In genomic region chr3:17039579-17039978, GRCh38 we compare ENCODE assay signal across 9 cellular contexts.
DNase-seq lines count a peak whose midpoint lies in the region; ATAC-seq, FAIRE-seq and TF ChIP-seq lines count a peak whose summit lies in the region.
"Had no signal": no experiment of that assay in that cellular context is flagged by ENCODE, and none has a peak within 500 bp of the region (broad histone marks: within the 10 kb centered on the region; RNA-seq: fewer than 3 reads in every experiment).

No MANE protein-coding gene starts in this region.

- H3K27me3 Mint-ChIP-seq in activated naive CD8-positive, alpha-beta T cell treated with anti-CD3 and anti-CD28 coated beads, Interleukin-2, amount 10 ng/mL, durations not matched to agents 7 days and 5 days, result no peaks in the 10 kb centered on the region

- H3K27ac ChIP-seq in smooth muscle cell (ENCODE audit: low read depth) (no peak overlapping the region), sigmoid colon (no peak overlapping the region)

- 49% methylated on average over 2 of the region's 2 CpGs for whole genome bisulfite sequencing in smooth muscle cell (ENCODE audit: low lambda C conversion rate)
- WGBS in sigmoid colon, 2 donors, result 34 to 54% methylated on average over 2 of the region's 2 CpGs

- H4K20me1 ChIP-seq in smooth muscle cell (ENCODE audit: low read depth), result no peaks in the 10 kb centered on the region

- no peaks in the 10 kb centered on the region for H3K79me2 ChIP-seq in smooth muscle cell (ENCODE audit: low read depth)

- ATAC-seq in HG02870 (IDR thresholded peaks at IDR 0.05; ENCODE audit: unreplicated experiment) (peak; percentile 49), GM21381 (IDR thresholded peaks at IDR 0.05; ENCODE audit: unreplicated experiment) (no peak)
- no peak for ATAC-seq in activated naive CD8-positive, alpha-beta T cell treated with anti-CD3 and anti-CD28 coated beads, Interleukin-2, amount 10 ng/mL, durations not matched to agents 7 days and 5 days (ENCODE audit: low read depth)

- no peak for TF ChIP-seq EP300 in sigmoid colon (IDR thresholded peaks at IDR 0.05)

- peak; percentile 10 for TF ChIP-seq CTCF in AG09309 (IDR thresholded peaks at IDR 0.05; ENCODE audit: control insufficient read depth, insufficient read depth, low read depth, low read length, missing control alignments)
- no peak for TF ChIP-seq CTCF in smooth muscle cell (IDR thresholded peaks at IDR 0.05; ENCODE audit: borderline replicate concordance, insufficient read depth, poor library complexity, severe bottlenecking)
- no peak for TF ChIP-seq CTCF in sigmoid colon (IDR thresholded peaks at IDR 0.05)

- no peak overlapping the region for H3K4me3 ChIP-seq in AG09309 (ENCODE audit: control insufficient read depth, low read depth, low read length)
- H3K4me3 ChIP-seq in smooth muscle cell, result no peak overlapping the region
- no peak overlapping the region for H3K4me3 ChIP-seq in sigmoid colon

- H2AFZ ChIP-seq in smooth muscle cell (ENCODE audit: low read depth), result no peak overlapping the region

- H3K27ac Mint-ChIP-seq in activated naive CD8-positive, alpha-beta T cell treated with anti-CD3 and anti-CD28 coated beads, Interleukin-2, amount 10 ng/mL, durations not matched to agents 7 days and 5 days, result peak overlapping the region; percentile 68

- peak; percentile 89 for DNase-seq in AG09309 (ENCODE audit: low read depth)
- DNase-seq in activated naive CD8-positive, alpha-beta T cell treated with anti-CD3 and anti-CD28 coated beads, Interleukin-2, amount 10 ng/mL, durations not matched to agents 7 days and 5 days, result no peak
- no peak for DNase-seq in GM19239 (ENCODE audit: insufficient read length, low spot score)
- no peak for DNase-seq in smooth muscle cell (lab: John Stamatoyannopoulos, UW; ENCODE audit: unreplicated experiment)
- no peak for DNase-seq in sigmoid colon
- DNase-seq: erythroblast had no signal

- no peaks in the 10 kb centered on the region for H3F3A ChIP-seq in smooth muscle cell (ENCODE audit: low read depth)

- H3K4me1 Mint-ChIP-seq in activated naive CD8-positive, alpha-beta T cell treated with anti-CD3 and anti-CD28 coated beads, Interleukin-2, amount 10 ng/mL, durations not matched to agents 7 days and 5 days, result peaks cover 24% of the 10 kb centered on the region

- H3K27me3 ChIP-seq in smooth muscle cell (ENCODE audit: low read depth) (no peaks in the 10 kb centered on the region), sigmoid colon (no peaks in the 10 kb centered on the region)

- intact Hi-C loops in sigmoid colon (cut with DNase I), result no loop called here

- peaks cover 45% of the 10 kb centered on the region for H3K36me3 Mint-ChIP-seq in activated naive CD8-positive, alpha-beta T cell treated with anti-CD3 and anti-CD28 coated beads, Interleukin-2, amount 10 ng/mL, durations not matched to agents 7 days and 5 days

- H3K9me3 Mint-ChIP-seq in activated naive CD8-positive, alpha-beta T cell treated with anti-CD3 and anti-CD28 coated beads, Interleukin-2, amount 10 ng/mL, durations not matched to agents 7 days and 5 days, result no peaks in the 10 kb centered on the region

- no peak for TF ChIP-seq POLR2A in sigmoid colon (IDR thresholded peaks at IDR 0.05)

- FAIRE-seq in islet of Langerhans (lab: Jason Lieb, UNC) (peak; percentile 77), GM19239 (lab: Jason Lieb, UNC) (no peak)

- H3K9ac ChIP-seq in smooth muscle cell (ENCODE audit: low read depth), result no peak overlapping the region

- POLR2A ChIA-PET in activated naive CD8-positive, alpha-beta T cell treated with anti-CD3 and anti-CD28 coated beads, Interleukin-2, amount 10 ng/mL, durations not matched to agents 7 days and 5 days (lab: Charles Lee), result no interaction called here

- no peak overlapping the region for H3K4me3 Mint-ChIP-seq in activated naive CD8-positive, alpha-beta T cell treated with anti-CD3 and anti-CD28 coated beads, Interleukin-2, amount 10 ng/mL, durations not matched to agents 7 days and 5 days

- H3K9me3 ChIP-seq in smooth muscle cell (replicated peaks; ENCODE audit: low read depth) (no peaks in the 10 kb centered on the region), sigmoid colon (no peaks in the 10 kb centered on the region)

- no peaks in the 10 kb centered on the region for H3K36me3 ChIP-seq in smooth muscle cell (ENCODE audit: low read depth)
- no peaks in the 10 kb centered on the region for H3K36me3 ChIP-seq in sigmoid colon

- no peak overlapping the region for H3K4me2 ChIP-seq in smooth muscle cell

- H3K4me1 ChIP-seq in smooth muscle cell (ENCODE audit: low read depth) (peaks cover 8% of the 10 kb centered on the region), sigmoid colon (peaks cover 0 to 8% (median 0%) of the 10 kb centered on the region in 4 donors)
